26 cellular contexts compared by ENCODE assay signal in genomic region chr2:39515897-39516346, GRCh38.
A peak's percentile ranks its signal among the peaks of the same experiment; 100 is the strongest.
DNase-seq lines count a peak whose midpoint lies in the region; ATAC-seq and TF ChIP-seq lines count a peak whose summit lies in the region.
"Had no signal": no experiment of that assay in that cellular context is flagged by ENCODE, and none has a peak within 500 bp of the region (broad histone marks: within the 10 kb centered on the region; RNA-seq: fewer than 3 reads in every experiment).

No MANE protein-coding gene starts in this region.

- peaks cover 4% of the 10 kb centered on the region for H3K9me3 Mint-ChIP-seq in glutamatergic neuron (ENCODE audit: unreplicated experiment)
- peaks cover 14% of the 10 kb centered on the region for H3K9me3 Mint-ChIP-seq in neural progenitor cell
- H3K9me3 Mint-ChIP-seq: dendritic cell treated with granulocyte-macrophage colony-stimulating factor and Interleukin-4, amounts not matched to agents 40 ng/mL and 50 ng/mL, for 4 days; T-cell had no signal

- peaks cover 6% of the 10 kb centered on the region for H3K27me3 Mint-ChIP-seq in glutamatergic neuron (ENCODE audit: unreplicated experiment)
- H3K27me3 Mint-ChIP-seq in neural progenitor cell (ENCODE audit: insufficient read depth, low read depth) = peaks cover 9% of the 10 kb centered on the region
- H3K27me3 Mint-ChIP-seq: B cell, T-cell had no signal

- ATAC-seq in heart right ventricle (peak in 2 of 8 donors; percentile 2 to 12), left cardiac atrium (no peak), upper lobe of right lung (no peak), gastroesophageal sphincter (no peak)
- ATAC-seq: activated T-cell treated with anti-CD3 and anti-CD28 coated beads, Interleukin-2, amount 50 U/mL, for 4 hours; Panc1; T-cell had no signal

- H3K9me3 ChIP-seq in heart right ventricle (peaks cover 0 to 1% (median 0%) of the 10 kb centered on the region in 11 donors), neural progenitor cell (ENCODE audit: low read depth) (no peaks in the 10 kb centered on the region), upper lobe of right lung (no peaks in the 10 kb centered on the region), gastroesophageal sphincter (no peaks in the 10 kb centered on the region)
- H3K9me3 ChIP-seq: MG63, pancreas, suprapubic skin had no signal

- H3K4me3 ChIP-seq in heart right ventricle (no peak overlapping the region), neural progenitor cell (no peak overlapping the region), upper lobe of right lung (no peak overlapping the region), gastroesophageal sphincter (no peak overlapping the region)
- H3K4me3 ChIP-seq: cardiac muscle cell, hepatocyte, MG63, pancreas, SJCRH30, suprapubic skin had no signal

- H3K36me3 ChIP-seq in heart right ventricle = no peaks in the 10 kb centered on the region
- no peaks in the 10 kb centered on the region for H3K36me3 ChIP-seq in neural progenitor cell
- H3K36me3 ChIP-seq in upper lobe of right lung = no peaks in the 10 kb centered on the region
- no peaks in the 10 kb centered on the region for H3K36me3 ChIP-seq in gastroesophageal sphincter
- H3K36me3 ChIP-seq: cardiac muscle cell, MG63, pancreas, SJCRH30, suprapubic skin had no signal

- H3K27ac ChIP-seq in heart right ventricle (peak overlapping the region in 9 of 10 donors; percentile 61 to 90 (median 80)), neural progenitor cell (no peak overlapping the region), upper lobe of right lung (peak overlapping the region; percentile 75), gastroesophageal sphincter (peak overlapping the region in 2 of 4 donors; percentile 58 to 69)
- H3K27ac ChIP-seq: cardiac muscle cell, pancreas, SJCRH30, suprapubic skin had no signal

- H3K4me1 Mint-ChIP-seq in glutamatergic neuron (ENCODE audit: low read depth, unreplicated experiment) = peaks cover 19% of the 10 kb centered on the region
- H3K4me1 Mint-ChIP-seq in neural progenitor cell = peaks cover 68% of the 10 kb centered on the region

- H3K79me2 ChIP-seq in neural progenitor cell (ENCODE audit: low read depth) = no peaks in the 10 kb centered on the region
- H3K79me2 ChIP-seq: hepatocyte had no signal

- H3K4me3 Mint-ChIP-seq in glutamatergic neuron (ENCODE audit: unreplicated experiment) (no peak overlapping the region), neural progenitor cell (peak overlapping the region; percentile 48)
- H3K4me3 Mint-ChIP-seq: activated T-cell treated with anti-CD3 and anti-CD28 coated beads, Interleukin-2, amount 50 U/mL, for 4 hours; B cell; dendritic cell treated with granulocyte-macrophage colony-stimulating factor and Interleukin-4, amounts not matched to agents 40 ng/mL and 50 ng/mL, for 4 days; T-cell had no signal

- H3K27me3 ChIP-seq in heart right ventricle (no peaks in the 10 kb centered on the region), neural progenitor cell (no peaks in the 10 kb centered on the region), upper lobe of right lung (no peaks in the 10 kb centered on the region), gastroesophageal sphincter (no peaks in the 10 kb centered on the region)
- H3K27me3 ChIP-seq: cardiac muscle cell, hepatocyte, MG63, pancreas, SJCRH30, suprapubic skin had no signal

- H3K27ac Mint-ChIP-seq in glutamatergic neuron (ENCODE audit: unreplicated experiment) = peak overlapping the region; percentile 49
- H3K27ac Mint-ChIP-seq in neural progenitor cell = peak overlapping the region; percentile 78
- H3K27ac Mint-ChIP-seq: B cell; dendritic cell treated with granulocyte-macrophage colony-stimulating factor and Interleukin-4, amounts not matched to agents 40 ng/mL and 50 ng/mL, for 4 days; T-cell had no signal

- H3K4me1 ChIP-seq in heart right ventricle (peaks cover 30 to 81% (median 72%) of the 10 kb centered on the region in 9 donors), neural progenitor cell (peaks cover 31% of the 10 kb centered on the region), upper lobe of right lung (peaks cover 69% of the 10 kb centered on the region), gastroesophageal sphincter (peaks cover 10 to 53% (median 43%) of the 10 kb centered on the region in 3 donors)
- H3K4me1 ChIP-seq: suprapubic skin had no signal

- TF ChIP-seq CTCF in heart right ventricle (IDR thresholded peaks at IDR 0.05) (no peak), glutamatergic neuron (IDR thresholded peaks at IDR 0.05; ENCODE audit: partially characterized antibody, unreplicated experiment) (no peak), neural progenitor cell (IDR thresholded peaks at IDR 0.05) (no peak), upper lobe of right lung (IDR thresholded peaks at IDR 0.05) (no peak), gastroesophageal sphincter (IDR thresholded peaks at IDR 0.05) (no peak)

- no peak overlapping the region for H3K9ac ChIP-seq in neural progenitor cell

- peak overlapping the region; percentile 55 for H3K4me2 ChIP-seq in neural progenitor cell
- H3K4me2 ChIP-seq: hepatocyte had no signal

- peak overlapping the region; percentile 12 for H2AFZ ChIP-seq in neural progenitor cell (replicated peaks)
- H2AFZ ChIP-seq: hepatocyte had no signal

- peaks cover 3% of the 10 kb centered on the region for H3K36me3 Mint-ChIP-seq in glutamatergic neuron (ENCODE audit: unreplicated experiment)
- peaks cover 9% of the 10 kb centered on the region for H3K36me3 Mint-ChIP-seq in neural progenitor cell

- no peaks in the 10 kb centered on the region for H4K20me1 ChIP-seq in neural progenitor cell (ENCODE audit: low read depth)

- DNase-seq in heart right ventricle (no peak), left cardiac atrium (no peak), glutamatergic neuron (no peak), neural progenitor cell (ENCODE audit: low spot score) (no peak), upper lobe of right lung (no peak), occipital lobe (lab: John Stamatoyannopoulos, UW) (no peak), NCI-H146 treated with DMSO at 0.1 percent for 48 hours (lab: John Stamatoyannopoulos, UW; ENCODE audit: unreplicated experiment) (no peak)
- DNase-seq: 8988T; activated CD8-positive, alpha-beta memory T cell treated with anti-CD3 and anti-CD28 coated beads for 24 hours; activated naive CD4-positive, alpha-beta T cell; activated T-cell treated with anti-CD3 and anti-CD28 coated beads, Interleukin-2, amount 50 U/mL, for 4 hours; DMS79; mammary epithelial cell; NCI-H1417 treated with DMSO at 0.1 percent for 48 hours; NCI-H510A treated with DMSO at 0.1 percent for 48 hours; pancreas; T-cell had no signal

- no peak for TF ChIP-seq POLR2A in gastroesophageal sphincter (IDR thresholded peaks at IDR 0.05)

- TF ChIP-seq EP300 in gastroesophageal sphincter (IDR thresholded peaks at IDR 0.05) = no peak

- intact Hi-C loops in heart right ventricle (cut with DNase I) (loop anchor here in 9 of 10 donors (2.0 to 10.0 kb wide), 10 partner anchors 76 to 211 kb away; no protein-coding TSS in a partner anchor), left cardiac atrium (cut with DNase I) (loop anchor here in 1 of 2 donors (2.0 to 5.0 kb wide), 3 partner anchors 25 to 181 kb away; no protein-coding TSS in a partner anchor), upper lobe of right lung (cut with DNase I) (no loop called here)

- H3F3A ChIP-seq in neural progenitor cell (ENCODE audit: low read depth) = peaks cover 15% of the 10 kb centered on the region

- WGBS in heart right ventricle, 2 donors = 75 to 77% methylated on average over 6 of the region's 6 CpGs
- WGBS in gastroesophageal sphincter (ENCODE audit: low coverage in 1 of 2), 2 donors = 78 to 100% methylated on average over 1 to 4 of the region's 6 CpGs
